In the genomic region with DNA sequence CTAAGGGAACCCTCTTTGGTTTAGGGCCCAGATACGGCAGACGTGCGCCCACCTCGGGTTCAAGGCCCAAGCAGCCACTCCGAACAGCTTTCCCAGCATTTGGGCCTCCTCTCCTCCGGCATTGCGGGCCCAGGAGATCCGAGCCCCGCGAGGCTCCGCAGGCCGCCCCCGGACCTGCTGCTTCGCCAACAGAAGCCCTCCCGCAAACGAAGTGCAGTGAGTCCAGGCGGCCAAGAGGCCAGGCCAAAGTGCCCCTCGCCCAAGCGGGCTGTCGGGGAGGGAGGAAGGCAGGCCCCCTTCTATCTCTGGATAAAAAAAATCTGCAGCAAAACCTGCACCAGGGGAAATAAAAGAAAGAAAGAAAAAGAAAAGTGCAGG, we compare ENCODE assay signal across 16 cellular contexts. TPM values are rescaled to one million over a fixed set of nuclear protein-coding genes. Genes with fewer than 3 reads are reported as not detected.
DNase-seq lines count a peak whose midpoint lies in the region; ATAC-seq and TF ChIP-seq lines count a peak whose summit lies in the region.
"Had no signal": no experiment of that assay in that cellular context is flagged by ENCODE, and none has a peak within 500 bp of the region (broad histone marks: within the 10 kb centered on the region; RNA-seq: fewer than 3 reads in every experiment).

No MANE protein-coding gene starts in this region.

- H3K4me1 Mint-ChIP-seq in activated naive CD8-positive, alpha-beta T cell (ENCODE audit: low read depth): peaks cover 31% of the 10 kb centered on the region
- H3K4me1 Mint-ChIP-seq in activated naive CD8-positive, alpha-beta T cell treated with anti-CD3 and anti-CD28 coated beads for 36 hours: peaks cover 20% of the 10 kb centered on the region
- peaks cover 8 to 14% of the 10 kb centered on the region in 2 donors for H3K4me1 Mint-ChIP-seq in natural killer cell treated with Interleukin-12 subunit alpha and Interleukin-12 subunit beta and Interleukin-15 and Interleukin-18, amount 100 ng/mL, for 72 hours (ENCODE audit: low read depth in 2 of 2)
- H3K4me1 Mint-ChIP-seq in type B pancreatic cell (ENCODE audit: unreplicated experiment): peaks cover 10% of the 10 kb centered on the region

- H3K27me3 Mint-ChIP-seq in activated naive CD8-positive, alpha-beta T cell: peaks cover 64% of the 10 kb centered on the region
- H3K27me3 Mint-ChIP-seq in activated naive CD8-positive, alpha-beta T cell treated with anti-CD3 and anti-CD28 coated beads for 36 hours: peaks cover 98% of the 10 kb centered on the region
- H3K27me3 Mint-ChIP-seq in natural killer cell treated with Interleukin-12 subunit alpha and Interleukin-12 subunit beta and Interleukin-15 and Interleukin-18, amount 100 ng/mL, for 72 hours: peaks cover 58 to 82% of the 10 kb centered on the region in 2 donors
- H3K27me3 Mint-ChIP-seq in type B pancreatic cell: peaks cover 98% of the 10 kb centered on the region

- peaks cover 25% of the 10 kb centered on the region for H3K4me1 ChIP-seq in ectodermal cell (ENCODE audit: control insufficient read depth, insufficient read depth, low read length)
- H3K4me1 ChIP-seq in suprapubic skin: peaks cover 40% of the 10 kb centered on the region

- no peak for TF ChIP-seq EP300 in suprapubic skin (IDR thresholded peaks at IDR 0.05)

- H3K9me3 ChIP-seq in ectodermal cell (ENCODE audit: control insufficient read depth, low read length) (no peaks in the 10 kb centered on the region), suprapubic skin (no peaks in the 10 kb centered on the region)
- H3K9me3 ChIP-seq: mucosa of descending colon had no signal

- H3K27ac Mint-ChIP-seq in activated naive CD8-positive, alpha-beta T cell: no peak overlapping the region
- no peak overlapping the region for H3K27ac Mint-ChIP-seq in activated naive CD8-positive, alpha-beta T cell treated with anti-CD3 and anti-CD28 coated beads for 36 hours
- H3K27ac Mint-ChIP-seq in natural killer cell treated with Interleukin-12 subunit alpha and Interleukin-12 subunit beta and Interleukin-15 and Interleukin-18, amount 100 ng/mL, for 72 hours: no peak overlapping the region
- H3K27ac Mint-ChIP-seq in type B pancreatic cell: no peak overlapping the region

- H3K36me3 ChIP-seq in ectodermal cell (ENCODE audit: control insufficient read depth, insufficient read depth, low read length) (peaks cover 2% of the 10 kb centered on the region), suprapubic skin (no peaks in the 10 kb centered on the region)

- 9 to 10% methylated on average over 20 of the region's 20 CpGs for WGBS in ectodermal cell, 2 experiments
- 50% methylated on average over 20 of the region's 20 CpGs for WGBS in suprapubic skin

- H3K27me3 ChIP-seq in ectodermal cell (ENCODE audit: control insufficient read depth, insufficient read depth, low read length, poor library complexity, severe bottlenecking): peaks cover 100% of the 10 kb centered on the region
- H3K27me3 ChIP-seq in suprapubic skin: peaks cover 88% of the 10 kb centered on the region

- TF ChIP-seq CTCF in suprapubic skin (IDR thresholded peaks at IDR 0.05) (no peak), type B pancreatic cell (conservative IDR thresholded peaks at IDR 0.05) (no peak)

- no peak for DNase-seq in activated naive CD8-positive, alpha-beta T cell treated with anti-CD3 and anti-CD28 coated beads for 36 hours
- no peak for DNase-seq in natural killer cell treated with Interleukin-12 subunit alpha and Interleukin-12 subunit beta and Interleukin-15 and Interleukin-18, amount 100 ng/mL, for 72 hours (ENCODE audit: low spot score)
- DNase-seq in suprapubic skin (ENCODE audit: low spot score in 2 of 2): peak in 1 of 2 donors; percentile 69
- DNase-seq in type B pancreatic cell (ENCODE audit: extremely low spot score, unreplicated experiment): no peak
- DNase-seq in SK-N-DZ (ENCODE audit: low spot score): no peak
- DNase-seq in DMS79 (lab: John Stamatoyannopoulos, UW): no peak
- DNase-seq: activated naive CD4-positive, alpha-beta T cell; caudate nucleus; GM23248; mucosa of descending colon; NCI-H774; RPMI8226; stimulated activated CD8-positive, alpha-beta memory T cell treated with anti-CD3 and anti-CD28 coated beads, Interleukin-4, amount 100 ng/mL, for 48 hours had no signal

- H3K27ac ChIP-seq in ectodermal cell (ENCODE audit: insufficient read depth, low read depth, low read length, poor library complexity, severe bottlenecking) (no peak overlapping the region), suprapubic skin (peak overlapping the region; percentile 92)
- H3K27ac ChIP-seq: GM23248 had no signal

- no peaks in the 10 kb centered on the region for H3K9me3 Mint-ChIP-seq in activated naive CD8-positive, alpha-beta T cell (ENCODE audit: low read depth)
- no peaks in the 10 kb centered on the region for H3K9me3 Mint-ChIP-seq in activated naive CD8-positive, alpha-beta T cell treated with anti-CD3 and anti-CD28 coated beads for 36 hours
- H3K9me3 Mint-ChIP-seq in natural killer cell treated with Interleukin-12 subunit alpha and Interleukin-12 subunit beta and Interleukin-15 and Interleukin-18, amount 100 ng/mL, for 72 hours: no peaks in the 10 kb centered on the region
- no peaks in the 10 kb centered on the region for H3K9me3 Mint-ChIP-seq in type B pancreatic cell

- peak overlapping the region; percentile 16 for H3K4me3 ChIP-seq in ectodermal cell (ENCODE audit: insufficient read depth, low read depth, low read length)
- peak overlapping the region; percentile 72 for H3K4me3 ChIP-seq in suprapubic skin
- H3K4me3 ChIP-seq: GM23248, mucosa of descending colon had no signal

- TF ChIP-seq POLR2A in suprapubic skin (IDR thresholded peaks at IDR 0.05): no peak

- no peaks in the 10 kb centered on the region for H3K36me3 Mint-ChIP-seq in activated naive CD8-positive, alpha-beta T cell
- no peaks in the 10 kb centered on the region for H3K36me3 Mint-ChIP-seq in activated naive CD8-positive, alpha-beta T cell treated with anti-CD3 and anti-CD28 coated beads for 36 hours
- H3K36me3 Mint-ChIP-seq in natural killer cell treated with Interleukin-12 subunit alpha and Interleukin-12 subunit beta and Interleukin-15 and Interleukin-18, amount 100 ng/mL, for 72 hours: no peaks in the 10 kb centered on the region
- peaks cover 6% of the 10 kb centered on the region for H3K36me3 Mint-ChIP-seq in type B pancreatic cell

- no peak for ATAC-seq in natural killer cell treated with Interleukin-12 subunit alpha and Interleukin-12 subunit beta and Interleukin-15 and Interleukin-18, amount 100 ng/mL, for 72 hours
- ATAC-seq: mucosa of descending colon had no signal

- H3K4me3 Mint-ChIP-seq in activated naive CD8-positive, alpha-beta T cell: peak overlapping the region; percentile 67
- no peak overlapping the region for H3K4me3 Mint-ChIP-seq in activated naive CD8-positive, alpha-beta T cell treated with anti-CD3 and anti-CD28 coated beads for 36 hours
- H3K4me3 Mint-ChIP-seq in natural killer cell treated with Interleukin-12 subunit alpha and Interleukin-12 subunit beta and Interleukin-15 and Interleukin-18, amount 100 ng/mL, for 72 hours: peak overlapping the region; percentile 85
- no peak overlapping the region for H3K4me3 Mint-ChIP-seq in type B pancreatic cell

RNA-seq across cellular contexts. Expression of gene EN1, which starts 6.0 kb away (rescaled TPM):
- total RNA-seq in activated naive CD8-positive, alpha-beta T cell treated with anti-CD3 and anti-CD28 coated beads for 36 hours: not detected
- polyA plus RNA-seq in ectodermal cell (2013, experiment 1 of 4): 15.6 TPM
- 8.8 TPM for polyA plus RNA-seq in ectodermal cell (2013, experiment 2 of 4)
- 12.8 TPM for polyA plus RNA-seq in ectodermal cell (2013, experiment 3 of 4)
- 9.6 TPM for polyA plus RNA-seq in ectodermal cell (2013, experiment 4 of 4)
- not detected for total RNA-seq in natural killer cell treated with Interleukin-12 subunit alpha and Interleukin-12 subunit beta and Interleukin-15 and Interleukin-18, amount 100 ng/mL, for 72 hours
- total RNA-seq in suprapubic skin (10 to 100 TPM in 2 of 4 donors, 1 to 10 TPM in 2; 7.3 to 16.7 (median 11.8) TPM), type B pancreatic cell (ENCODE audit: low replicate concordance) (0.57 and 2.7 TPM in 2 replicates)
- polyA plus RNA-seq in SK-N-DZ (2014; cell fraction: cytosol; rRNA removed): 0.51 and 0.89 TPM in 2 replicates
- polyA plus RNA-seq in SK-N-DZ (2014; cell fraction: nucleus; rRNA removed): 0.50 TPM in 1 of 2 replicates, not detected in the other
- total RNA-seq: kidney epithelial cell, mucosa of descending colon had no signal

Comparison
In these comparisons a context has a peak if more than half of its experiments do, and no peak if none do; other contexts are left out.
1. H3K4me3 Mint-ChIP-seq: peak in activated naive CD8-positive, alpha-beta T cell (single experiment) and natural killer cell treated with Interleukin-12 subunit alpha and Interleukin-12 subunit beta and Interleukin-15 and Interleukin-18, amount 100 ng/mL, for 72 hours (single experiment); none in activated naive CD8-positive, alpha-beta T cell treated with anti-CD3 and anti-CD28 coated beads for 36 hours (single experiment) and type B pancreatic cell (single experiment).